In the genomic region with DNA sequence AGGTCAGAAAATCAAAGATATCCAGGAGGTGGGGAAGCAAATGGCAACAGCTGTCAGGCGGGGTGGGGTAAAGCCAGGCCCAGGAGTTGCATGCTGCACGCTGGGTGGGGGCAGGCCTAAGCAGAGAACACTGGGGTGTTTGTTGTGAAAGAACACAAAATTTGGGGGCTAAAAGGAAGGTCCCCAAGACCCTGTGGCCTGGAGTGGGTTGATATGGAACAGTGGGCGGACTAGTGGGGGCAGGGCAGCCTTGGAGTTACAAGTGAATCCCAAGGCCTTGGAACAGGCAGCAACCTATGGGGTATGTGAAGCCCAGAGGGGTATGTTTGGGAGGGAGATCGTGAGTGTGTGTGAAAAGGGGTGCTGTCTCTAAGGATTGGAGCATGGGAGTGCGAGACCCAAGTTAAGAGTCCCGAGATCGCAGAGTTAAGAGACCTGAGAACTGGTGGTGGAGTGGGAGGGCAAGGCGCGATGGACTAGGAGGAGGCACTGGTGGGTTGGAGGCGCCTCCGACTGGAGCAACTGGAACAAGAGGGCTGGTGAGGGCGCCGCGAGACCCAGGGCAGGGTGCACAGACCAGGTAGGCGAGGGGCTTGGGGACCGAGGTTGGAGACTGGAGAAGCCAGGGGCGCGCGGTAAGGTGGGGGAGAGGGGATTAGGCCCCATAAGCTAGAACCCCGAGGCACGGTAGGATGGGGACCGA, we compare ENCODE assay signal across 7 cellular contexts. TPM values are rescaled to one million over a fixed set of nuclear protein-coding genes. Genes with fewer than 3 reads are reported as not detected.
A peak's percentile ranks its signal among the peaks of the same experiment; 100 is the strongest.
DNase-seq lines count a peak whose midpoint lies in the region; ATAC-seq and TF ChIP-seq lines count a peak whose summit lies in the region.

No MANE protein-coding gene starts in this region.

- H3K27me3 ChIP-seq in ectodermal cell (ENCODE audit: control insufficient read depth, insufficient read depth, low read length, poor library complexity, severe bottlenecking), result no peaks in the 10 kb centered on the region
- H3K27me3 ChIP-seq in transverse colon, result no peaks in the 10 kb centered on the region

- TF ChIP-seq EP300 in transverse colon (IDR thresholded peaks at IDR 0.05; ENCODE audit: low read depth), result no peak

- intact Hi-C loops in transverse colon (cut with DNase I; ENCODE audit: low total_unique reads), result no loop called here

- H3K4me1 ChIP-seq in ectodermal cell (ENCODE audit: control insufficient read depth, insufficient read depth, low read length) (peaks cover 9% of the 10 kb centered on the region), mesodermal cell (ENCODE audit: control insufficient read depth, insufficient read depth, low read length, poor library complexity, severe bottlenecking) (peaks cover 24% of the 10 kb centered on the region), transverse colon (peaks cover 4 to 22% (median 12%) of the 10 kb centered on the region in 4 donors)

- no peak for TF ChIP-seq CTCF in transverse colon (IDR thresholded peaks at IDR 0.05)

- DNase-seq in transverse colon, result peak; percentile 21
- DNase-seq in NCI-H2081 (lab: John Stamatoyannopoulos, UW), result no peak

- H3K9me3 ChIP-seq in ectodermal cell (ENCODE audit: control insufficient read depth, low read length) (no peaks in the 10 kb centered on the region), mesodermal cell (ENCODE audit: control insufficient read depth, low read length) (no peaks in the 10 kb centered on the region), transverse colon (no peaks in the 10 kb centered on the region)

- no peak for TF ChIP-seq POLR2A in transverse colon (IDR thresholded peaks at IDR 0.05)

- ATAC-seq in GM18511 (IDR thresholded peaks at IDR 0.05; ENCODE audit: unreplicated experiment), result peak; percentile 20
- ATAC-seq in HG02885 (IDR thresholded peaks at IDR 0.05; ENCODE audit: poor library complexity, unreplicated experiment), result peak; percentile 19
- ATAC-seq in SK-N-SH treated with all-trans-retinoic acid at 6 μM for 48 hours, result peak; percentile 53

- H3K27ac ChIP-seq in ectodermal cell (ENCODE audit: insufficient read depth, low read depth, low read length, poor library complexity, severe bottlenecking), result peak overlapping the region; percentile 71
- H3K27ac ChIP-seq in mesodermal cell (ENCODE audit: low read depth, low read length, severe bottlenecking), result peak overlapping the region; percentile 92
- H3K27ac ChIP-seq in transverse colon, result peak overlapping the region; percentile 90 to 97 (median 95)

- 20 to 22% methylated on average over 22 of the region's 22 CpGs for WGBS in ectodermal cell, 2 experiments
- WGBS in mesodermal cell (ENCODE audit: insufficient coverage in 2 of 2), 2 experiments, result 20 to 22% methylated on average over 20 to 22 of the region's 22 CpGs
- 15 to 33% methylated on average over 9 to 22 of the region's 22 CpGs for WGBS in transverse colon (ENCODE audit: low coverage in 1 of 2), 2 donors

- H3K4me3 ChIP-seq in ectodermal cell (ENCODE audit: insufficient read depth, low read depth, low read length), result peak overlapping the region; percentile 82
- H3K4me3 ChIP-seq in mesodermal cell (ENCODE audit: extremely low read depth, insufficient read depth, low read length, poor library complexity, severe bottlenecking), result peak overlapping the region; percentile 89
- H3K4me3 ChIP-seq in transverse colon, result peak overlapping the region; percentile 62 to 98 (median 86)

- in situ Hi-C loops in transverse colon (cut with MboI; ENCODE audit: low pct_ligation_motif_present in 1 of 4, low pct_unique_long_range_greater_than_20kb in 1 of 4, low sequenced_read_pairs in 3 of 4), result no loop called here

- peaks cover 19% of the 10 kb centered on the region for H3K36me3 ChIP-seq in ectodermal cell (ENCODE audit: control insufficient read depth, insufficient read depth, low read length)
- peaks cover 75% of the 10 kb centered on the region for H3K36me3 ChIP-seq in mesodermal cell (ENCODE audit: control insufficient read depth, insufficient read depth, low read length)
- H3K36me3 ChIP-seq in transverse colon, result peaks cover 0 to 4% (median 2%) of the 10 kb centered on the region in 4 donors

TF ChIP-seq in SK-N-SH treated with all-trans-retinoic acid at 6 μM for 48 hours, 23 proteins besides CTCF, POLR2A, EP300 and RAD21 (continues in another document):
- TF ChIP-seq ZNF70 (CRISPR knock-in tag; IDR thresholded peaks at IDR 0.05) (no peak), GLIS3 (CRISPR knock-in tag; IDR thresholded peaks at IDR 0.05) (no peak), PPARA (CRISPR knock-in tag; IDR thresholded peaks at IDR 0.05; ENCODE audit: borderline replicate concordance) (no peak), POU6F1 (CRISPR knock-in tag; IDR thresholded peaks at IDR 0.05; ENCODE audit: borderline replicate concordance, low read depth) (no peak), ZNF565 (CRISPR knock-in tag; conservative IDR thresholded peaks at IDR 0.05; ENCODE audit: low read depth) (no peak), OSR1 (CRISPR knock-in tag; IDR thresholded peaks at IDR 0.05) (no peak), CSDC2 (CRISPR knock-in tag; IDR thresholded peaks at IDR 0.05) (no peak), ZC3H10 (CRISPR knock-in tag; IDR thresholded peaks at IDR 0.05) (no peak), RARB (CRISPR knock-in tag; IDR thresholded peaks at IDR 0.05) (no peak), ISL1 (CRISPR knock-in tag; IDR thresholded peaks at IDR 0.05) (no peak), ZFP30 (CRISPR knock-in tag; IDR thresholded peaks at IDR 0.05) (no peak)
- TF ChIP-seq, protein P1, sequence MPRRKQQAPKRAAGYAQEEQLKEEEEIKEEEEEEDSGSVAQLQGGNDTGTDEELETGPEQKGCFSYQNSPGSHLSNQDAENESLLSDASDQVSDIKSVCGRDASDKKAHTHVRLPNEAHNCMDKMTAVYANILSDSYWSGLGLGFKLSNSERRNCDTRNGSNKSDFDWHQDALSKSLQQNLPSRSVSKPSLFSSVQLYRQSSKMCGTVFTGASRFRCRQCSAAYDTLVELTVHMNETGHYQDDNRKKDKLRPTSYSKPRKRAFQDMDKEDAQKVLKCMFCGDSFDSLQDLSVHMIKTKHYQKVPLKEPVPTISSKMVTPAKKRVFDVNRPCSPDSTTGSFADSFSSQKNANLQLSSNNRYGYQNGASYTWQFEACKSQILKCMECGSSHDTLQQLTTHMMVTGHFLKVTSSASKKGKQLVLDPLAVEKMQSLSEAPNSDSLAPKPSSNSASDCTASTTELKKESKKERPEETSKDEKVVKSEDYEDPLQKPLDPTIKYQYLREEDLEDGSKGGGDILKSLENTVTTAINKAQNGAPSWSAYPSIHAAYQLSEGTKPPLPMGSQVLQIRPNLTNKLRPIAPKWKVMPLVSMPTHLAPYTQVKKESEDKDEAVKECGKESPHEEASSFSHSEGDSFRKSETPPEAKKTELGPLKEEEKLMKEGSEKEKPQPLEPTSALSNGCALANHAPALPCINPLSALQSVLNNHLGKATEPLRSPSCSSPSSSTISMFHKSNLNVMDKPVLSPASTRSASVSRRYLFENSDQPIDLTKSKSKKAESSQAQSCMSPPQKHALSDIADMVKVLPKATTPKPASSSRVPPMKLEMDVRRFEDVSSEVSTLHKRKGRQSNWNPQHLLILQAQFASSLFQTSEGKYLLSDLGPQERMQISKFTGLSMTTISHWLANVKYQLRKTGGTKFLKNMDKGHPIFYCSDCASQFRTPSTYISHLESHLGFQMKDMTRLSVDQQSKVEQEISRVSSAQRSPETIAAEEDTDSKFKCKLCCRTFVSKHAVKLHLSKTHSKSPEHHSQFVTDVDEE (CRISPR knock-in tag; IDR thresholded peaks at IDR 0.05), result no peak

RNA-seq across cellular contexts. Expression of gene CUL7, which starts 0.7 kb away (rescaled TPM):
- polyA plus RNA-seq in ectodermal cell (2013, experiment 1 of 4), result 36.0 TPM
- polyA plus RNA-seq in ectodermal cell (2013, experiment 2 of 4), result 36.3 TPM
- 25.3 TPM for polyA plus RNA-seq in ectodermal cell (2013, experiment 3 of 4)
- 30.0 TPM for polyA plus RNA-seq in ectodermal cell (2013, experiment 4 of 4)
- polyA plus RNA-seq in mesodermal cell (2013, experiment 1 of 2), result 46.0 TPM
- polyA plus RNA-seq in mesodermal cell (2013, experiment 2 of 2), result 39.7 TPM
- total RNA-seq in transverse colon, result 10 to 100 TPM; 13.0 to 29.3 (median 15.7) TPM

RNA-seq across cellular contexts. Expression of gene MRPL2, which starts 6.2 kb away (rescaled TPM):
- 49.1 TPM for polyA plus RNA-seq in ectodermal cell (2013, experiment 1 of 4)
- 42.2 TPM for polyA plus RNA-seq in ectodermal cell (2013, experiment 2 of 4)
- polyA plus RNA-seq in ectodermal cell (2013, experiment 3 of 4), result 46.6 TPM
- polyA plus RNA-seq in ectodermal cell (2013, experiment 4 of 4), result 52.4 TPM
- 65.2 TPM for polyA plus RNA-seq in mesodermal cell (2013, experiment 1 of 2)
- 60.8 TPM for polyA plus RNA-seq in mesodermal cell (2013, experiment 2 of 2)
- 10 to 100 TPM in 3 of 4 donors, 1 to 10 TPM in 1; 5.8 to 54.2 (median 34.3) TPM for total RNA-seq in transverse colon

RNA-seq across cellular contexts. Expression of gene KLC4, which starts 6.4 kb away (rescaled TPM):
- polyA plus RNA-seq in ectodermal cell (2013, experiment 1 of 4), result 30.3 TPM
- 30.6 TPM for polyA plus RNA-seq in ectodermal cell (2013, experiment 2 of 4)
- 26.2 TPM for polyA plus RNA-seq in ectodermal cell (2013, experiment 3 of 4)
- polyA plus RNA-seq in ectodermal cell (2013, experiment 4 of 4), result 31.1 TPM
- 36.5 TPM for polyA plus RNA-seq in mesodermal cell (2013, experiment 1 of 2)
- polyA plus RNA-seq in mesodermal cell (2013, experiment 2 of 2), result 34.1 TPM
- 100 to 1,000 TPM in 3 of 4 donors, 10 to 100 TPM in 1; 91.9 to 296 (median 159) TPM for total RNA-seq in transverse colon

RNA-seq across cellular contexts. Expression of gene PTK7, which starts 23.1 kb away (rescaled TPM):
- 159 TPM for polyA plus RNA-seq in ectodermal cell (2013, experiment 1 of 4)
- polyA plus RNA-seq in ectodermal cell (2013, experiment 2 of 4), result 154 TPM
- polyA plus RNA-seq in ectodermal cell (2013, experiment 3 of 4), result 120 TPM
- 127 TPM for polyA plus RNA-seq in ectodermal cell (2013, experiment 4 of 4)
- 160 TPM for polyA plus RNA-seq in mesodermal cell (2013, experiment 1 of 2)
- polyA plus RNA-seq in mesodermal cell (2013, experiment 2 of 2), result 129 TPM
- 10 to 100 TPM in 1 of 4 donors, 1 to 10 TPM in 3; 2.2 to 34.6 (median 6.0) TPM for total RNA-seq in transverse colon

RNA-seq across cellular contexts. Expression of gene RRP36, which starts 31.6 kb away (rescaled TPM):
- polyA plus RNA-seq in ectodermal cell (2013, experiment 1 of 4), result 100 TPM
- polyA plus RNA-seq in ectodermal cell (2013, experiment 2 of 4), result 110 TPM
- 78.8 TPM for polyA plus RNA-seq in ectodermal cell (2013, experiment 3 of 4)
- polyA plus RNA-seq in ectodermal cell (2013, experiment 4 of 4), result 79.2 TPM
- 79.8 TPM for polyA plus RNA-seq in mesodermal cell (2013, experiment 1 of 2)
- polyA plus RNA-seq in mesodermal cell (2013, experiment 2 of 2), result 80.5 TPM
- 100 to 1,000 TPM in 1 of 4 donors, 10 to 100 TPM in 3; 32.2 to 200 (median 40.5) TPM for total RNA-seq in transverse colon
